In genomic region chr11:71787824-71788454, GRCh38 we compare ENCODE assay signal across 8 cellular contexts. TPM values are rescaled to one million over a fixed set of nuclear protein-coding genes. Genes with fewer than 3 reads are reported as not detected.
DNase-seq lines count a peak whose midpoint lies in the region; ATAC-seq and TF ChIP-seq lines count a peak whose summit lies in the region.
"Not testable (repeated sequence)": the region's sequence is repeated elsewhere in the genome, so short reads cannot be mapped to it uniquely, and the experiment has no call there.

No MANE protein-coding gene starts in this region.

- POLR2A ChIA-PET in WTC11 (lab: Charles Lee): not testable (repeated sequence)

- H3K4me1 Mint-ChIP-seq in WTC11: peaks cover 24% of the 10 kb centered on the region
- H3K4me1 Mint-ChIP-seq in mesothelial cell of epicardium: peaks cover 23% of the 10 kb centered on the region

- not testable (repeated sequence) for DNase-seq in AG09309 (ENCODE audit: low read depth); HFF-Myc (ENCODE audit: extremely low read depth, low read depth); astrocyte of the cerebellum (ENCODE audit: low read depth)
- DNase-seq in NCI-H82 (lab: John Stamatoyannopoulos, UW) (peak; percentile 47), WTC11 (ENCODE audit: low spot score) (peak; percentile 44), fibroblast of pulmonary artery (ENCODE audit: low read depth) (peak; percentile 39), mesothelial cell of epicardium (ENCODE audit: low spot score in 2 of 2, unreplicated experiment in 2 of 2) (peak in 1 of 2 experiments; percentile 45)
- peak; percentile 29 for DNase-seq in stimulated activated CD4-positive, alpha-beta T cell treated with anti-CD3 and anti-CD28 coated beads, Interleukin-1b, Interleukin-23, amount 100 ng/mL, for 48 hours

- H3K4me3 ChIP-seq in AG09309 (ENCODE audit: control insufficient read depth, low read depth, low read length) (peak overlapping the region; percentile 57), HFF-Myc (replicated peaks; ENCODE audit: low read depth, low read length) (peak overlapping the region; percentile 62), astrocyte of the cerebellum (ENCODE audit: low read depth, low read length) (peak overlapping the region; percentile 53), fibroblast of pulmonary artery (replicated peaks; ENCODE audit: low read depth, low read length) (peak overlapping the region; percentile 58)

- H3K4me3 Mint-ChIP-seq in WTC11: peak overlapping the region; percentile 94
- H3K4me3 Mint-ChIP-seq in mesothelial cell of epicardium: peak overlapping the region; percentile 97

- not testable (repeated sequence) for H3K9me3 Mint-ChIP-seq in WTC11, mesothelial cell of epicardium

- H3K27ac Mint-ChIP-seq in WTC11: peak overlapping the region; percentile 94
- H3K27ac Mint-ChIP-seq in mesothelial cell of epicardium: peak overlapping the region; percentile 93

- not testable (repeated sequence) for ATAC-seq in WTC11

- CTCF ChIA-PET in WTC11 (lab: Charles Lee): interaction anchor here (0.9 kb wide), 1 partner anchor 13 kb away, joined by 4 read pairs; no protein-coding TSS in a partner anchor

- in situ Hi-C loops in astrocyte of the cerebellum (cut with HindIII; ENCODE audit: low sequenced_read_pairs): not testable (repeated sequence)

- H3K27me3 Mint-ChIP-seq in WTC11 (ENCODE audit: low read depth); mesothelial cell of epicardium (ENCODE audit: low read depth): not testable (repeated sequence)

- TF ChIP-seq CTCF in AG09309 (IDR thresholded peaks at IDR 0.05; ENCODE audit: control insufficient read depth, insufficient read depth, low read depth, low read length, missing control alignments); HFF-Myc (IDR thresholded peaks at IDR 0.05; ENCODE audit: low read depth, low read length, missing control alignments); WTC11 (IDR thresholded peaks at IDR 0.05); astrocyte of the cerebellum (IDR thresholded peaks at IDR 0.05; ENCODE audit: low read depth, low read length, missing control alignments); fibroblast of pulmonary artery (IDR thresholded peaks at IDR 0.05; ENCODE audit: low read length, missing control alignments); mesothelial cell of epicardium (IDR thresholded peaks at IDR 0.05; ENCODE audit: unreplicated experiment): not testable (repeated sequence)

- not testable (repeated sequence) for H3K36me3 Mint-ChIP-seq in WTC11, mesothelial cell of epicardium

TF ChIP-seq in WTC11, 78 proteins besides CTCF, POLR2A, EP300 and RAD21:
- TF ChIP-seq USF2 (CRISPR knock-in tag; IDR thresholded peaks at IDR 0.05) (0 out of 2 replicates have a peak, but pooled peaks have one; percentile 0), MAX (CRISPR knock-in tag; IDR thresholded peaks at IDR 0.05) (0 out of 2 replicates have a peak, but pooled peaks have one; percentile 30), CREB1 (CRISPR knock-in tag; IDR thresholded peaks at IDR 0.05) (0 out of 2 replicates have a peak, but pooled peaks have one; percentile 2), NR2C2 (CRISPR knock-in tag; IDR thresholded peaks at IDR 0.05) (0 out of 2 replicates have a peak, but pooled peaks have one; percentile 11), TEAD4 (CRISPR knock-in tag; IDR thresholded peaks at IDR 0.05) (0 out of 2 replicates have a peak, but pooled peaks have one; percentile 4), TEAD1 (CRISPR knock-in tag; IDR thresholded peaks at IDR 0.05) (0 out of 2 replicates have a peak, but pooled peaks have one; percentile 7), RELA (CRISPR knock-in tag; IDR thresholded peaks at IDR 0.05; ENCODE audit: borderline replicate concordance) (peak; percentile 44; the same call in 1 of the 2 replicates)

RNA-seq across cellular contexts. Expression of gene DEFB108B, which starts 45.1 kb away (rescaled TPM):
- total RNA-seq in WTC11 (2021) (not detected in 3 replicates), mesothelial cell of epicardium (not detected in 3 replicates)
